Comparison of ENCODE assay signal across 15 cellular contexts in genomic region chr13:112783135-112783945, GRCh38.
DNase-seq lines count a peak whose midpoint lies in the region; ATAC-seq and TF ChIP-seq lines count a peak whose summit lies in the region.
"Had no signal": no experiment of that assay in that cellular context is flagged by ENCODE, and none has a peak within 500 bp of the region (broad histone marks: within the 10 kb centered on the region; RNA-seq: fewer than 3 reads in every experiment).

No MANE protein-coding gene starts in this region.

- no peaks in the 10 kb centered on the region for H3K36me3 ChIP-seq in prostate gland
- peaks cover 1 to 21% of the 10 kb centered on the region in 2 donors for H3K36me3 ChIP-seq in ascending aorta

- intact Hi-C loops in left ventricle myocardium superior (cut with micrococcal nuclease) (no loop called here), prostate gland (cut with DNase I) (loop anchor here (5.0 kb wide), 1 partner anchor 71 kb away; no protein-coding TSS in a partner anchor), ascending aorta (cut with DNase I) (no loop called here)

- TF ChIP-seq CTCF in AG10803 (conservative IDR thresholded peaks at IDR 0.05; ENCODE audit: low read length) (no peak), prostate gland (IDR thresholded peaks at IDR 0.05) (no peak), ascending aorta (IDR thresholded peaks at IDR 0.05) (no peak)

- peak; percentile 78 for DNase-seq in AG10803 (ENCODE audit: low read depth)
- DNase-seq in amniotic epithelial cell (ENCODE audit: low read depth), result peak; percentile 82
- DNase-seq in left ventricle myocardium superior, result no peak
- DNase-seq in prostate gland (ENCODE audit: low spot score), result no peak
- no peak for DNase-seq in ascending aorta (ENCODE audit: low spot score in 2 of 2)
- DNase-seq in G401 (ENCODE audit: low spot score), result no peak
- no peak for DNase-seq in DMS 273 treated with DMSO at 0.1 percent for 48 hours (lab: John Stamatoyannopoulos, UW)
- DNase-seq: activated B cell treated with CpG ODN at 0.5 μM for 24 hours; activated naive CD4-positive, alpha-beta T cell; CD4-positive, CD25-positive, alpha-beta regulatory T cell; NCI-H1694 treated with DMSO at 0.1 percent for 48 hours; stimulated activated CD8-positive, alpha-beta memory T cell treated with anti-CD3 and anti-CD28 coated beads, Interleukin-4, amount 100 ng/mL, for 48 hours had no signal

- no peaks in the 10 kb centered on the region for H3K27me3 ChIP-seq in prostate gland (replicated peaks; ENCODE audit: insufficient read depth)
- H3K27me3 ChIP-seq in ascending aorta, result no peaks in the 10 kb centered on the region
- H3K27me3 ChIP-seq: Peyer's patch had no signal

- in situ Hi-C loops in G401 (cut with HindIII; ENCODE audit: low sequenced_read_pairs), result no loop called here

- no peaks in the 10 kb centered on the region for H3K4me1 ChIP-seq in prostate gland (replicated peaks)
- no peaks in the 10 kb centered on the region for H3K4me1 ChIP-seq in ascending aorta
- H3K4me1 ChIP-seq: Peyer's patch had no signal

- ATAC-seq in left ventricle myocardium superior, result peak; percentile 65
- ATAC-seq in HG02885 (IDR thresholded peaks at IDR 0.05; ENCODE audit: poor library complexity, unreplicated experiment), result no peak

- WGBS in prostate gland, result 69% methylated on average over 27 of the region's 27 CpGs

- H3K27ac ChIP-seq in prostate gland, result peak overlapping the region; percentile 11 to 46
- peak overlapping the region in 1 of 2 donors; percentile 18 for H3K27ac ChIP-seq in ascending aorta

- no peak for TF ChIP-seq POLR2A in prostate gland (IDR thresholded peaks at IDR 0.05)

- H3K4me3 ChIP-seq in AG10803 (ENCODE audit: low read length) (no peak overlapping the region), prostate gland (no peak overlapping the region), ascending aorta (no peak overlapping the region)
- H3K4me3 ChIP-seq: Peyer's patch, skin epidermis had no signal

- H3K9me3 ChIP-seq in prostate gland, result no peaks in the 10 kb centered on the region
- no peaks in the 10 kb centered on the region for H3K9me3 ChIP-seq in ascending aorta
- H3K9me3 ChIP-seq: Peyer's patch had no signal

Comparison
In these comparisons a context has a peak if more than half of its experiments do, and no peak if none do; other contexts are left out.
1. DNase-seq: peak in AG10803 (single experiment) and amniotic epithelial cell (single experiment); none in left ventricle myocardium superior (single experiment), prostate gland (single experiment), ascending aorta (0 of 2), G401 (single experiment) and DMS 273 treated with DMSO at 0.1 percent for 48 hours (single experiment).